Comparison of ENCODE assay signal across 8 cellular contexts in the genomic region with DNA sequence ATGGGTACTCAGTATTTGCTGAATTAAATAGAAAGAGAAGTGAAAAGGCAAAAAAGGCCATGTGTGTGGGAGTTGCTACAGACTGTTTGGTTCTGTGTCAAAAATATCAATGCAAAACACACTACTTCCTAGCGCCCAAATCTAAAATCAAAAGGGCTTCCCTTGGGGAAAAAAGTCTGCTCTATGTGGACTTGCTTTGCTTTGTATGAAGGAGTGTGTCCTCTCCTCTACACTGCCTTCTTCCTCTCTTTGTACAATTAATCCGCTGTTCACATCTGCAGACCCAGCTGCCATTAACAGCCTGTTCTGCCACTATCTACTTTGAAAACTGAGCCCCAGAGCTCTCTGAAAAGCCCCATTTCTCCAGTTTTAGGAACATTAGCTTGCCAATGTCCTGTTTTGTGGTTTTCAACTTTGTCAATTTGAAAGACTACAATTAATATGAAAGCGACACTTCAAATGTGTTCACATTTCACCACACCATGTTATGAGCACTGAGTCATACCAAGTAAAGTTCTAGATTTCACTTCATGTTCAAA.
A peak's percentile ranks its signal among the peaks of the same experiment; 100 is the strongest.
DNase-seq lines count a peak whose midpoint lies in the region; ATAC-seq, FAIRE-seq and TF ChIP-seq lines count a peak whose summit lies in the region.

No MANE protein-coding gene starts in this region.

- H3K9me3 ChIP-seq in cardiac muscle cell (ENCODE audit: low read depth) = no peaks in the 10 kb centered on the region
- H3K9me3 ChIP-seq in smooth muscle cell (replicated peaks; ENCODE audit: low read depth) = no peaks in the 10 kb centered on the region

- H3K4me3 ChIP-seq in cardiac muscle cell (no peak overlapping the region), smooth muscle cell (no peak overlapping the region)

- DNase-seq in cardiac muscle cell (ENCODE audit: low read depth in 1 of 2, low spot score in 1 of 2) = no peak
- DNase-seq in cardiac septum (ENCODE audit: low spot score) = no peak
- DNase-seq in activated T-cell treated with anti-CD3 and anti-CD28 coated beads, Interleukin-2, amount 50 U/mL, for 72 hours = peak in 1 of 2 donors; percentile 5
- no peak for DNase-seq in smooth muscle cell (lab: John Stamatoyannopoulos, UW; ENCODE audit: unreplicated experiment)
- no peak for DNase-seq in SK-N-DZ (ENCODE audit: low spot score)
- no peak for DNase-seq in occipital lobe (lab: John Stamatoyannopoulos, UW)
- no peak for DNase-seq in urothelium cell line (ENCODE audit: low spot score)

- WGBS in smooth muscle cell (ENCODE audit: low lambda C conversion rate) = 54% methylated on average over 3 of the region's 3 CpGs

- peaks cover 5% of the 10 kb centered on the region for H4K20me1 ChIP-seq in smooth muscle cell (ENCODE audit: low read depth)

- H3K36me3 ChIP-seq in cardiac muscle cell = no peaks in the 10 kb centered on the region
- H3K36me3 ChIP-seq in smooth muscle cell (ENCODE audit: low read depth) = no peaks in the 10 kb centered on the region

- H3K4me2 ChIP-seq in smooth muscle cell = peak overlapping the region; percentile 41

- H3K4me3 Mint-ChIP-seq in activated T-cell treated with anti-CD3 and anti-CD28 coated beads, Interleukin-2, amount 50 U/mL, for 72 hours = peak overlapping the region; percentile 29 to 68

- peaks cover 7% of the 10 kb centered on the region for H3K4me1 ChIP-seq in cardiac muscle cell (ENCODE audit: low read depth)
- H3K4me1 ChIP-seq in smooth muscle cell (ENCODE audit: low read depth) = no peaks in the 10 kb centered on the region

- H3K4me1 Mint-ChIP-seq in activated T-cell treated with anti-CD3 and anti-CD28 coated beads, Interleukin-2, amount 50 U/mL, for 72 hours (ENCODE audit: low read depth) = peaks cover 29% of the 10 kb centered on the region

- H3F3A ChIP-seq in smooth muscle cell (ENCODE audit: low read depth) = no peaks in the 10 kb centered on the region

- H3K27ac ChIP-seq in cardiac muscle cell (peak overlapping the region; percentile 24), smooth muscle cell (ENCODE audit: low read depth) (peak overlapping the region; percentile 22)

- H3K9ac ChIP-seq in smooth muscle cell (ENCODE audit: low read depth) = no peak overlapping the region

- H3K27me3 Mint-ChIP-seq in activated T-cell treated with anti-CD3 and anti-CD28 coated beads, Interleukin-2, amount 50 U/mL, for 72 hours (ENCODE audit: low read depth) = peaks cover 66% of the 10 kb centered on the region

- peak; percentile 86 for ATAC-seq in HG03097 (IDR thresholded peaks at IDR 0.05; ENCODE audit: low FRiP score, unreplicated experiment)
- ATAC-seq in activated T-cell treated with anti-CD3 and anti-CD28 coated beads, Interleukin-2, amount 50 U/mL, for 72 hours (replicated peaks in 1 of 2) = peak; percentile 81 to 83

- no peak overlapping the region for H3K27ac Mint-ChIP-seq in activated T-cell treated with anti-CD3 and anti-CD28 coated beads, Interleukin-2, amount 50 U/mL, for 72 hours

- H3K27me3 ChIP-seq in cardiac muscle cell (no peaks in the 10 kb centered on the region), smooth muscle cell (ENCODE audit: low read depth) (no peaks in the 10 kb centered on the region)

- no peak overlapping the region for H2AFZ ChIP-seq in smooth muscle cell (ENCODE audit: low read depth)

- no peak for FAIRE-seq in urothelium cell line (lab: Jason Lieb, UNC)

- no peak for TF ChIP-seq CTCF in cardiac muscle cell (IDR thresholded peaks at IDR 0.05; ENCODE audit: low read depth, low read length)
- TF ChIP-seq CTCF in smooth muscle cell (IDR thresholded peaks at IDR 0.05; ENCODE audit: borderline replicate concordance, insufficient read depth, poor library complexity, severe bottlenecking) = no peak

- no peaks in the 10 kb centered on the region for H3K9me3 Mint-ChIP-seq in activated T-cell treated with anti-CD3 and anti-CD28 coated beads, Interleukin-2, amount 50 U/mL, for 72 hours

- H3K36me3 Mint-ChIP-seq in activated T-cell treated with anti-CD3 and anti-CD28 coated beads, Interleukin-2, amount 50 U/mL, for 72 hours (ENCODE audit: insufficient read depth in 2 of 2) = no peaks in the 10 kb centered on the region

- intact Hi-C loops in cardiac septum (cut with DNase I) = no loop called here

- H3K79me2 ChIP-seq in smooth muscle cell (ENCODE audit: low read depth) = no peaks in the 10 kb centered on the region
